In the genomic region with DNA sequence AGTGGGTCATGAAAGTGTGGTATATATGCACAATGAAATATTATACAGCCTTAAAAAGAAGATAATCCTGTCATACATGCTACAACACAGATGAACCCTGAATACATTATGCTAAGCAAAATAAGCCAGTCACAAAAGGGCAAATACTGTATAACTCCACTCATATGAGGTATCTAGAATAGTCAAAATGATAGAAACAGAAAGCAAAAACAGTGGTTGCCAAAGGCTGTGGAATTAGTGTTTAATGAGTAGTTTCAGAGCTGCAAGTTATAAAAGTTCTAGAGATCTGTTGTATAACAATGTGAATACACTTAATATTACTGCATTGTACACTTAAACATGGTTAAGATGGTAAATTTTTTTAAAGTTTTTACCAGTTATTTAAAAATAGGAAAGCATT, we compare ENCODE assay signal across 15 cellular contexts.
A peak's percentile ranks its signal among the peaks of the same experiment; 100 is the strongest.
DNase-seq lines count a peak whose midpoint lies in the region; ATAC-seq and TF ChIP-seq lines count a peak whose summit lies in the region.
"Had no signal": no experiment of that assay in that cellular context is flagged by ENCODE, and none has a peak within 500 bp of the region (broad histone marks: within the 10 kb centered on the region; RNA-seq: fewer than 3 reads in every experiment).

No MANE protein-coding gene starts in this region.

- H3K9me3 Mint-ChIP-seq in osteocyte (ENCODE audit: unreplicated experiment): no peaks in the 10 kb centered on the region
- H3K9me3 Mint-ChIP-seq: activated naive CD4-positive, alpha-beta T cell treated with anti-CD3 and anti-CD28 coated beads, Interleukin-2, amount 50 U/mL, for 24 hours had no signal

- H4K20me1 ChIP-seq in Karpas-422 (ENCODE audit: insufficient read depth, low read depth, low read length): no peaks in the 10 kb centered on the region
- H4K20me1 ChIP-seq: BLaER1 treated with 17β-estradiol and CSF1 and Interleukin-3, amounts not matched to agents 10 nM and 100 nM had no signal

- H3K9me3 ChIP-seq in Karpas-422 (ENCODE audit: low read length): no peaks in the 10 kb centered on the region
- no peaks in the 10 kb centered on the region for H3K9me3 ChIP-seq in BE2C
- H3K9me3 ChIP-seq: BLaER1 treated with 17β-estradiol and CSF1 and Interleukin-3, amounts not matched to agents 10 nM and 100 nM had no signal

- TF ChIP-seq CTCF in osteocyte (IDR thresholded peaks at IDR 0.05) (no peak), BE2C (IDR thresholded peaks at IDR 0.05; ENCODE audit: low read depth, low read length) (no peak)

- H3K27me3 Mint-ChIP-seq in osteocyte (ENCODE audit: unreplicated experiment): no peaks in the 10 kb centered on the region
- H3K27me3 Mint-ChIP-seq: activated naive CD4-positive, alpha-beta T cell treated with anti-CD3 and anti-CD28 coated beads, Interleukin-2, amount 50 U/mL, for 24 hours had no signal

- no peak overlapping the region for H3K4me3 Mint-ChIP-seq in osteocyte (ENCODE audit: unreplicated experiment)
- H3K4me3 Mint-ChIP-seq: activated naive CD4-positive, alpha-beta T cell treated with anti-CD3 and anti-CD28 coated beads, Interleukin-2, amount 50 U/mL, for 24 hours had no signal

- no peaks in the 10 kb centered on the region for H3K4me1 Mint-ChIP-seq in osteocyte (ENCODE audit: unreplicated experiment)
- H3K4me1 Mint-ChIP-seq: activated naive CD4-positive, alpha-beta T cell treated with anti-CD3 and anti-CD28 coated beads, Interleukin-2, amount 50 U/mL, for 24 hours had no signal

- H3K27me3 ChIP-seq in Karpas-422 (ENCODE audit: low read length) (no peaks in the 10 kb centered on the region), BE2C (no peaks in the 10 kb centered on the region)
- H3K27me3 ChIP-seq: BLaER1 treated with 17β-estradiol and CSF1 and Interleukin-3, amounts not matched to agents 10 nM and 100 nM had no signal

- no peaks in the 10 kb centered on the region for H3K79me2 ChIP-seq in Karpas-422 (ENCODE audit: low read length)

- H3K4me3 ChIP-seq in Karpas-422 (ENCODE audit: low read length) (no peak overlapping the region), BE2C (ENCODE audit: low read depth, low read length) (no peak overlapping the region)
- H3K4me3 ChIP-seq: BLaER1 treated with 17β-estradiol and CSF1 and Interleukin-3, amounts not matched to agents 10 nM and 100 nM had no signal

- H3K4me1 ChIP-seq in Karpas-422 (ENCODE audit: low read length) (no peaks in the 10 kb centered on the region), BE2C (no peaks in the 10 kb centered on the region)
- H3K4me1 ChIP-seq: BLaER1 treated with 17β-estradiol and CSF1 and Interleukin-3, amounts not matched to agents 10 nM and 100 nM had no signal

- no peak overlapping the region for H3K27ac ChIP-seq in Karpas-422 (ENCODE audit: low read length)
- H3K27ac ChIP-seq: BLaER1 treated with 17β-estradiol and CSF1 and Interleukin-3, amounts not matched to agents 10 nM and 100 nM had no signal

- no peaks in the 10 kb centered on the region for H3K9me2 ChIP-seq in Karpas-422 (replicated peaks; ENCODE audit: insufficient read depth, low read length)

- H3K4me2 ChIP-seq in Karpas-422 (ENCODE audit: low read depth, low read length, poor library complexity, severe bottlenecking): no peak overlapping the region
- H3K4me2 ChIP-seq: BLaER1 treated with 17β-estradiol and CSF1 and Interleukin-3, amounts not matched to agents 10 nM and 100 nM had no signal

- DNase-seq in Karpas-422 (peak; percentile 2), NCI-H2171 (lab: John Stamatoyannopoulos, UW) (no peak), osteocyte (ENCODE audit: extremely low spot score, unreplicated experiment) (no peak), NCI-H446 treated with DMSO at 0.1 percent for 48 hours (lab: John Stamatoyannopoulos, UW) (no peak), BE2C (no peak)
- DNase-seq: DMS79 treated with DMSO at 0.1 percent for 48 hours, mesendoderm, NCI-H1694 treated with DMSO at 0.1 percent for 48 hours, NCI-H748 treated with DMSO at 0.1 percent for 48 hours, SHP77 treated with DMSO at 0.1 percent for 48 hours had no signal

- H3K36me3 Mint-ChIP-seq in osteocyte (ENCODE audit: unreplicated experiment): peaks cover 42% of the 10 kb centered on the region

- no peak overlapping the region for H3K9ac ChIP-seq in Karpas-422 (ENCODE audit: low read length)
- H3K9ac ChIP-seq: BLaER1 treated with 17β-estradiol and CSF1 and Interleukin-3, amounts not matched to agents 10 nM and 100 nM had no signal

- H3K27ac Mint-ChIP-seq in osteocyte (ENCODE audit: unreplicated experiment): no peak overlapping the region
- H3K27ac Mint-ChIP-seq: activated naive CD4-positive, alpha-beta T cell treated with anti-CD3 and anti-CD28 coated beads, Interleukin-2, amount 50 U/mL, for 24 hours had no signal

- peak; percentile 68 for ATAC-seq in GM18909 (IDR thresholded peaks at IDR 0.05; ENCODE audit: poor library complexity, unreplicated experiment)
- peak; percentile 72 for ATAC-seq in GM21619 (IDR thresholded peaks at IDR 0.05; ENCODE audit: unreplicated experiment)
- peak; percentile 70 for ATAC-seq in HG03039 (IDR thresholded peaks at IDR 0.05; ENCODE audit: unreplicated experiment)

- H3K36me3 ChIP-seq in Karpas-422 (ENCODE audit: insufficient read depth, low read length): peaks cover 36% of the 10 kb centered on the region
- H3K36me3 ChIP-seq in BE2C: peaks cover 5% of the 10 kb centered on the region

- no peak overlapping the region for H2AFZ ChIP-seq in Karpas-422 (ENCODE audit: low read length)
